Comparison of ENCODE assay signal across 8 cellular contexts in genomic region chr15:52653451-52653964, GRCh38. TPM values are rescaled to one million over a fixed set of nuclear protein-coding genes. Genes with fewer than 3 reads are reported as not detected.
A peak's percentile ranks its signal among the peaks of the same experiment; 100 is the strongest.
DNase-seq lines count a peak whose midpoint lies in the region; ATAC-seq and TF ChIP-seq lines count a peak whose summit lies in the region.

No MANE protein-coding gene starts in this region.

- H3K27me3 ChIP-seq in esophagus muscularis mucosa (no peaks in the 10 kb centered on the region), psoas muscle (ENCODE audit: insufficient read depth in 3 of 3, low read length in 2 of 3) (no peaks in the 10 kb centered on the region)

- no peak for TF ChIP-seq POLR2A in esophagus muscularis mucosa (IDR thresholded peaks at IDR 0.05; ENCODE audit: low read depth)

- H3K27ac ChIP-seq in esophagus muscularis mucosa (replicated peaks in 1 of 4) = peak overlapping the region; percentile 69 to 81 (median 74)
- peak overlapping the region; percentile 77 for H3K27ac ChIP-seq in psoas muscle

- TF ChIP-seq CTCF in esophagus muscularis mucosa (IDR thresholded peaks at IDR 0.05) = no peak
- no peak for TF ChIP-seq CTCF in psoas muscle (IDR thresholded peaks at IDR 0.05)

- H3K4me3 ChIP-seq in esophagus muscularis mucosa (no peak overlapping the region), psoas muscle (no peak overlapping the region)

- TF ChIP-seq EP300 in esophagus muscularis mucosa (IDR thresholded peaks at IDR 0.05) = no peak

- DNase-seq in DMS53 treated with DMSO at 0.1 percent for 48 hours (lab: John Stamatoyannopoulos, UW; ENCODE audit: unreplicated experiment) (peak; percentile 73), esophagus muscularis mucosa (ENCODE audit: extremely low spot score) (no peak), psoas muscle (no peak), HuH-7.5 (ENCODE audit: low spot score) (no peak), SK-N-DZ (ENCODE audit: low spot score) (no peak), globus pallidus (ENCODE audit: low spot score) (no peak)
- DNase-seq in activated CD4-positive, alpha-beta T cell treated with anti-CD3 and anti-CD28 coated beads for 4 hours = no peak

- H3K36me3 ChIP-seq in esophagus muscularis mucosa (peaks cover 0 to 13% (median 0%) of the 10 kb centered on the region in 4 donors), psoas muscle (ENCODE audit: insufficient read depth in 1 of 2, low read depth in 1 of 2) (peaks cover 0 to 70% of the 10 kb centered on the region in 2 donors)

- H3K9me3 ChIP-seq in esophagus muscularis mucosa = no peaks in the 10 kb centered on the region
- no peaks in the 10 kb centered on the region for H3K9me3 ChIP-seq in psoas muscle

- peak; percentile 74 to 89 (median 84) for ATAC-seq in psoas muscle

- WGBS in esophagus muscularis mucosa = 49% methylated on average over 4 of the region's 4 CpGs
- WGBS in psoas muscle, 3 donors = 45 to 59% (median 51%) methylated on average over 4 of the region's 4 CpGs

- H3K4me1 ChIP-seq in esophagus muscularis mucosa (peaks cover 57 to 92% (median 85%) of the 10 kb centered on the region in 4 donors), psoas muscle (peaks cover 88% of the 10 kb centered on the region)

- intact Hi-C loops in esophagus muscularis mucosa (cut with DNase I) (no loop called here), psoas muscle (cut with DNase I) (loop anchor here in 1 of 2 donors (2.0 kb wide), 1 partner anchor 25 kb away; the partner anchor contains the start of gene ATOSA)

TF ChIP-seq in PFSK-1, 5 proteins besides CTCF, POLR2A, EP300 and RAD21:
- TF ChIP-seq POLR2AphosphoS5 (IDR thresholded peaks at IDR 0.05; ENCODE audit: low read depth, low read length) (no peak), SIN3A (IDR thresholded peaks at IDR 0.05; ENCODE audit: borderline replicate concordance, insufficient read depth, low read length) (peak; percentile 34; the same call in 1 of the 2 replicates)

RNA-seq across cellular contexts. Expression of gene ATOSA, which starts 25.7 kb away (rescaled TPM):
- 9.3 TPM for polyA plus RNA-seq in PFSK-1 (2012; ENCODE audit: insufficient read length, low read depth)
- total RNA-seq in esophagus muscularis mucosa (10 to 100 TPM; 42.6 to 68.5 (median 46.0) TPM), psoas muscle (10 to 100 TPM; 45.5 to 71.7 (median 57.6) TPM)
- 100 to 1,000 TPM in 1 of 3 donors, 10 to 100 TPM in 1, 1 to 10 TPM in 1; 9.8 to 129 (median 67.6) TPM for polyA plus RNA-seq in psoas muscle
- 6.2 and 7.2 TPM in 2 replicates for polyA plus RNA-seq in SK-N-DZ (2014; cell fraction: cytosol; rRNA removed)
- 14.2 and 26.1 TPM in 2 replicates for polyA plus RNA-seq in SK-N-DZ (2014; cell fraction: nucleus; rRNA removed)
